In the genomic region with DNA sequence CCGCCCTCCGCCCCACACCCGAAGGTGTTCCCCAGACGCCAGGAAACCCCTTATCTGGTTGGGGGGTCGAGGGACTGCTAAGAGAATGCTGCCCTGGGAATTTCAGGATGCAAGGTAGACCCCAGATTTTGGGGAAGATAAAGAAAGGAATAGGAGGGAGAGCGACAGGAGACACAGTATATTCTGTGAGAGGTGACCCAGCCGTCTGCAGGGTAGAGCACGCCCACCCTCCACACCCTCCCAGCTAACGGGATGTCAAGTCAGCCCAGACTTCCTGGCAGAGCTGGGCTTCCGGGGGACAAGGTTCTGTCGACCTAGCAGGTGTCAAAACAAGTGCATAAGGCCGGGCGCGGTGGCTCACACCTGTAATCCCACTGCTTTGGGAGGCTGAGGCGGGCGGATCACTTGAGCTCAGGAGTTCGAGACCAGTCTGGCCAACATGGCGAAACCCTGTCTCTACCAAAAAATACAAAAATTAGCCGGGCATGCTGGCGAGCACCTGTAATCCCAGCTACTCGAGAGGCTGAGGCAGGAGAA, we compare ENCODE assay signal across 9 cellular contexts. TPM values are rescaled to one million over a fixed set of nuclear protein-coding genes. Genes with fewer than 3 reads are reported as not detected.
DNase-seq lines count a peak whose midpoint lies in the region; ATAC-seq and TF ChIP-seq lines count a peak whose summit lies in the region.
"Had no signal": no experiment of that assay in that cellular context is flagged by ENCODE, and none has a peak within 500 bp of the region (broad histone marks: within the 10 kb centered on the region; RNA-seq: fewer than 3 reads in every experiment).

No MANE protein-coding gene starts in this region.

- H3K4me1 Mint-ChIP-seq in stimulated activated naive CD8-positive, alpha-beta T cell treated with anti-CD3 and anti-CD28 coated beads, Interleukin-15, amount 100 ng/mL, for 72 hours, result peaks cover 42% of the 10 kb centered on the region
- H3K4me1 Mint-ChIP-seq in activated CD8-positive, alpha-beta T cell treated with anti-CD3 and anti-CD28 coated beads, Interleukin-2, amount 10 ng/mL, durations not matched to agents 7 days and 5 days (ENCODE audit: low read depth), result peaks cover 33% of the 10 kb centered on the region

- ATAC-seq in stimulated activated naive CD8-positive, alpha-beta T cell treated with anti-CD3 and anti-CD28 coated beads, Interleukin-15, amount 100 ng/mL, for 72 hours, result no peak
- ATAC-seq in stimulated activated naive CD8-positive, alpha-beta T cell treated with anti-CD3 and anti-CD28 coated beads, Interleukin-15, Interleukin-2, amounts not matched to agents 100 U/mL and 50 U/mL, for 24 hours, result no peak
- ATAC-seq in activated CD8-positive, alpha-beta T cell treated with anti-CD3 and anti-CD28 coated beads, Interleukin-2, amount 10 ng/mL, durations not matched to agents 7 days and 5 days, result no peak
- ATAC-seq in HG03175 (IDR thresholded peaks at IDR 0.05; ENCODE audit: unreplicated experiment) (no peak), GM18861 (IDR thresholded peaks at IDR 0.05; ENCODE audit: unreplicated experiment) (no peak)

- H3K27me3 ChIP-seq in kidney epithelial cell (ENCODE audit: control insufficient read depth, insufficient read depth, low read length), result peaks cover 24% of the 10 kb centered on the region

- CTCF ChIA-PET in activated CD8-positive, alpha-beta T cell treated with anti-CD3 and anti-CD28 coated beads, Interleukin-2, amount 10 ng/mL, durations not matched to agents 7 days and 5 days (lab: Charles Lee), result no interaction called here

- H3K27me3 Mint-ChIP-seq in stimulated activated naive CD8-positive, alpha-beta T cell treated with anti-CD3 and anti-CD28 coated beads, Interleukin-15, amount 100 ng/mL, for 72 hours, result peaks cover 47% of the 10 kb centered on the region
- H3K27me3 Mint-ChIP-seq in activated CD8-positive, alpha-beta T cell treated with anti-CD3 and anti-CD28 coated beads, Interleukin-2, amount 10 ng/mL, durations not matched to agents 7 days and 5 days (ENCODE audit: low read depth), result peaks cover 29% of the 10 kb centered on the region

- no peak for DNase-seq in stimulated activated naive CD8-positive, alpha-beta T cell treated with anti-CD3 and anti-CD28 coated beads, Interleukin-15, amount 100 ng/mL, for 72 hours
- DNase-seq in stimulated activated naive CD8-positive, alpha-beta T cell treated with anti-CD3 and anti-CD28 coated beads, Interleukin-15, Interleukin-2, amounts not matched to agents 100 U/mL and 50 U/mL, for 24 hours, result no peak
- DNase-seq in activated CD8-positive, alpha-beta T cell treated with anti-CD3 and anti-CD28 coated beads, Interleukin-2, amount 10 ng/mL, durations not matched to agents 7 days and 5 days, result no peak
- no peak for DNase-seq in kidney epithelial cell (ENCODE audit: low read depth)
- DNase-seq in activated CD4-positive, CD25-positive, alpha-beta regulatory T cell treated with anti-CD3 and anti-CD28 coated beads, Interleukin-2, amount 50 U/mL, for 72 hours, result no peak
- DNase-seq in DMS153 (lab: John Stamatoyannopoulos, UW), result no peak
- DNase-seq: activated effector memory CD4-positive, alpha-beta T cell treated with anti-CD3 and anti-CD28 coated beads, Interleukin-2, amount 50 U/mL, for 16 hours had no signal

- H3K9me3 Mint-ChIP-seq in stimulated activated naive CD8-positive, alpha-beta T cell treated with anti-CD3 and anti-CD28 coated beads, Interleukin-15, amount 100 ng/mL, for 72 hours, result no peaks in the 10 kb centered on the region
- H3K9me3 Mint-ChIP-seq in activated CD8-positive, alpha-beta T cell treated with anti-CD3 and anti-CD28 coated beads, Interleukin-2, amount 10 ng/mL, durations not matched to agents 7 days and 5 days (ENCODE audit: insufficient read depth), result no peaks in the 10 kb centered on the region

- H3K36me3 Mint-ChIP-seq in activated CD8-positive, alpha-beta T cell treated with anti-CD3 and anti-CD28 coated beads, Interleukin-2, amount 10 ng/mL, durations not matched to agents 7 days and 5 days (ENCODE audit: low read depth), result no peaks in the 10 kb centered on the region

- H3K36me3 ChIP-seq in kidney epithelial cell (ENCODE audit: control insufficient read depth, insufficient read depth, low read length), result no peaks in the 10 kb centered on the region

- no peak for TF ChIP-seq CTCF in kidney epithelial cell (IDR thresholded peaks at IDR 0.05; ENCODE audit: insufficient read depth, low read length, poor library complexity, severe bottlenecking)

- H3K27ac Mint-ChIP-seq in stimulated activated naive CD8-positive, alpha-beta T cell treated with anti-CD3 and anti-CD28 coated beads, Interleukin-15, amount 100 ng/mL, for 72 hours, result no peak overlapping the region
- H3K27ac Mint-ChIP-seq in activated CD8-positive, alpha-beta T cell treated with anti-CD3 and anti-CD28 coated beads, Interleukin-2, amount 10 ng/mL, durations not matched to agents 7 days and 5 days, result no peak overlapping the region

- POLR2A ChIA-PET in activated CD8-positive, alpha-beta T cell treated with anti-CD3 and anti-CD28 coated beads, Interleukin-2, amount 10 ng/mL, durations not matched to agents 7 days and 5 days (lab: Charles Lee), result no interaction called here

- H3K4me3 ChIP-seq in kidney epithelial cell (ENCODE audit: low read depth, low read length), result peak overlapping the region; percentile 52

- H3K4me3 Mint-ChIP-seq in stimulated activated naive CD8-positive, alpha-beta T cell treated with anti-CD3 and anti-CD28 coated beads, Interleukin-15, amount 100 ng/mL, for 72 hours, result peak overlapping the region; percentile 49 to 86
- peak overlapping the region; percentile 22 for H3K4me3 Mint-ChIP-seq in activated CD8-positive, alpha-beta T cell treated with anti-CD3 and anti-CD28 coated beads, Interleukin-2, amount 10 ng/mL, durations not matched to agents 7 days and 5 days

RNA-seq across cellular contexts. Expression of gene PRR36, which starts 0.7 kb away (rescaled TPM):
- under 1 TPM; 0.08 to 0.10 TPM for total RNA-seq in activated CD8-positive, alpha-beta T cell treated with anti-CD3 and anti-CD28 coated beads, Interleukin-2, amount 10 ng/mL, durations not matched to agents 7 days and 5 days
- total RNA-seq in kidney epithelial cell, result 1.0 and 1.2 TPM in 2 replicates

RNA-seq across cellular contexts. Expression of gene LRRC8E, which starts 13.4 kb away (rescaled TPM):
- total RNA-seq in activated CD8-positive, alpha-beta T cell treated with anti-CD3 and anti-CD28 coated beads, Interleukin-2, amount 10 ng/mL, durations not matched to agents 7 days and 5 days, result not detected
- 11.6 and 15.1 TPM in 2 replicates for total RNA-seq in kidney epithelial cell

RNA-seq across cellular contexts. Expression of gene MAP2K7, which starts 28.8 kb away (rescaled TPM):
- total RNA-seq in activated CD8-positive, alpha-beta T cell treated with anti-CD3 and anti-CD28 coated beads, Interleukin-2, amount 10 ng/mL, durations not matched to agents 7 days and 5 days, result 10 to 100 TPM; 36.5 to 39.9 TPM
- 15.0 and 19.7 TPM in 2 replicates for total RNA-seq in kidney epithelial cell

RNA-seq across cellular contexts. Expression of gene TGFBR3L, which starts 39.7 kb away (rescaled TPM):
- total RNA-seq in activated CD8-positive, alpha-beta T cell treated with anti-CD3 and anti-CD28 coated beads, Interleukin-2, amount 10 ng/mL, durations not matched to agents 7 days and 5 days, result 1 to 10 TPM; 2.7 to 3.6 TPM
- total RNA-seq in kidney epithelial cell, result 0.14 and 4.5 TPM in 2 replicates

RNA-seq across cellular contexts. Expression of gene EVI5L, which starts 44.9 kb away (rescaled TPM):
- 1 to 10 TPM; 8.0 to 9.3 TPM for total RNA-seq in activated CD8-positive, alpha-beta T cell treated with anti-CD3 and anti-CD28 coated beads, Interleukin-2, amount 10 ng/mL, durations not matched to agents 7 days and 5 days
- total RNA-seq in kidney epithelial cell, result 9.9 and 16.4 TPM in 2 replicates

Comparison
In these comparisons a context has a peak if more than half of its experiments do, and no peak if none do; other contexts are left out.
1. RNA of gene LRRC8E, which starts 13.4 kb away (total RNA-seq): 11.6 to 15.1 TPM in kidney epithelial cell; not detected in activated CD8-positive, alpha-beta T cell treated with anti-CD3 and anti-CD28 coated beads, Interleukin-2, amount 10 ng/mL, durations not matched to agents 7 days and 5 days; every median in the first group is over 10 times any median in the second.